19 cellular contexts compared by ENCODE assay signal in the genomic region with DNA sequence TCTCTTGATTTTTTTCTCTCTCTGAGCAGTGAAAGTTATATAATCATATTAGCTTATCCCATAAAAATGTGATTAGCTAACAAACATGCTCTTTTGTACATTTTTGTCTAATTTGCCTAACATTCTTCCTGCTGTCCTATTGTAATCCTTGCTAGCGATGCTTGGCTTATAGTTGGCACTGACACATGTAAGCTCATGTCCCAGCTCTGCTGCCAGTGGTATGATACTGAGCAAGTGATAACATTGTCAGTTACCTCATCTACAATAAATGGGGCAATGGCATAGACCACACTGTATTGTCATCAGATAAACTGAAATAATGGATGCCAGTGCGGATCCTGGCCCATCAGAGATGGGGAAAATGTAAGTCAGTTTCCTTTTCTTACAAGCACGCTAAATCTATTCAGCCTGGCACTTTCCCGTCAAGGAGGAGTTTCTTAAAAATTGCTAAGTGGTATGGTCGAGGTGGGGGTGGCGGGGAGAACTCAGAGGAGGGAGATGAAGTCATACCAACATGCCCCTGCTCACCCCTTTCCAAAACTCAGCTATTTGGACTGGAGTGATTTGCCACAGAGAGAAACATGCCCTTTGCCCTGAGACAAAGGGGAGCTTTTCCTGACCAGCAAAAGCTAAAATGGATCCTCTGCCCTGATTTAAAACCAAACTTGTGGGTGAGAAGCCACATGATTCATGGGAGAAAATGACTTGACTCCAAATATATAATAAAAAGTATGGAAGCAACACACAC. TPM values are rescaled to one million over a fixed set of nuclear protein-coding genes. Genes with fewer than 3 reads are reported as not detected.
A peak's percentile ranks its signal among the peaks of the same experiment; 100 is the strongest.
DNase-seq lines count a peak whose midpoint lies in the region; ATAC-seq and TF ChIP-seq lines count a peak whose summit lies in the region.
"Had no signal": no experiment of that assay in that cellular context is flagged by ENCODE, and none has a peak within 500 bp of the region (broad histone marks: within the 10 kb centered on the region; RNA-seq: fewer than 3 reads in every experiment).

No MANE protein-coding gene starts in this region.

- H3K79me2 ChIP-seq in SK-N-SH (ENCODE audit: insufficient read depth): no peaks in the 10 kb centered on the region
- H3K79me2 ChIP-seq in osteoblast (ENCODE audit: insufficient read depth, low read length): no peaks in the 10 kb centered on the region

- no peaks in the 10 kb centered on the region for H3K9me3 ChIP-seq in SK-N-SH
- H3K9me3 ChIP-seq in heart left ventricle: peaks cover 0 to 13% (median 0%) of the 10 kb centered on the region in 12 donors
- no peaks in the 10 kb centered on the region for H3K9me3 ChIP-seq in osteoblast (ENCODE audit: low read depth, low read length)
- H3K9me3 ChIP-seq: breast epithelium had no signal

- no peaks in the 10 kb centered on the region for H3K9me3 Mint-ChIP-seq in activated CD8-positive, alpha-beta T cell treated with anti-CD3 and anti-CD28 coated beads for 36 hours

- H3K4me1 Mint-ChIP-seq in activated CD8-positive, alpha-beta T cell treated with anti-CD3 and anti-CD28 coated beads for 36 hours (ENCODE audit: low read depth): no peaks in the 10 kb centered on the region

- no peak for TF ChIP-seq POLR2A in heart left ventricle (IDR thresholded peaks at IDR 0.05)

- no peak overlapping the region for H2AFZ ChIP-seq in SK-N-SH (ENCODE audit: low read depth)
- no peak overlapping the region for H2AFZ ChIP-seq in osteoblast (ENCODE audit: low read length)

- H4K20me1 ChIP-seq in SK-N-SH (ENCODE audit: insufficient read depth): no peaks in the 10 kb centered on the region
- H4K20me1 ChIP-seq in osteoblast (ENCODE audit: insufficient read depth, low read length): no peaks in the 10 kb centered on the region

- no peak overlapping the region for H3K9ac ChIP-seq in SK-N-SH

- H3K4me3 Mint-ChIP-seq in activated CD8-positive, alpha-beta T cell treated with anti-CD3 and anti-CD28 coated beads for 36 hours: no peak overlapping the region
- H3K4me3 Mint-ChIP-seq: WTC11 had no signal

- intact Hi-C loops in heart left ventricle (cut with DNase I): loop anchor here in 3 of 10 donors (5.0 to 10.0 kb wide), 3 partner anchors 61 to 1533 kb away; a partner anchor contains a TSS
- intact Hi-C loops in activated CD8-positive, alpha-beta T cell treated with anti-CD3 and anti-CD28 coated beads for 36 hours (cut with micrococcal nuclease): no loop called here

- DNase-seq in AG20443 (ENCODE audit: low spot score) (peak; percentile 54), SK-N-SH (peak; percentile 29), heart left ventricle (no peak), osteoblast (ENCODE audit: insufficient read length, low spot score, missing footprints) (no peak), iPS-NIHi7 (ENCODE audit: extremely low spot score) (no peak), retina (no peak)
- no peak for DNase-seq in stimulated activated naive CD4-positive, alpha-beta T cell treated with Interleukin-2 at 50 U/mL for 16 hours (lab: John Stamatoyannopoulos, UW)
- DNase-seq in activated CD8-positive, alpha-beta T cell treated with anti-CD3 and anti-CD28 coated beads for 36 hours: no peak
- DNase-seq: activated T-cell treated with anti-CD3 and anti-CD28 coated beads for 4 hours, cortex of kidney, mammary epithelial cell, NCI-H2171, NCI-H526, nucleus accumbens had no signal

- H3K4me2 ChIP-seq in SK-N-SH: no peak overlapping the region
- peak overlapping the region; percentile 10 for H3K4me2 ChIP-seq in osteoblast (ENCODE audit: insufficient read depth, low read length)

- TF ChIP-seq CTCF in SK-N-SH (IDR thresholded peaks at IDR 0.05) (no peak), heart left ventricle (IDR thresholded peaks at IDR 0.05) (no peak), osteoblast (IDR thresholded peaks at IDR 0.05; ENCODE audit: extremely low read depth, low read depth, low read length) (no peak)
- no peak for TF ChIP-seq CTCF in activated CD8-positive, alpha-beta T cell treated with anti-CD3 and anti-CD28 coated beads for 36 hours (IDR thresholded peaks at IDR 0.05)

- H3K27me3 Mint-ChIP-seq in activated CD8-positive, alpha-beta T cell treated with anti-CD3 and anti-CD28 coated beads for 36 hours: peaks cover 11% of the 10 kb centered on the region

- CTCF ChIA-PET in SK-N-SH (lab: Yijun Ruan, JAX): interaction anchor here (0.5 to 2.1 kb wide), 4 partner anchors 9 to 1693 kb away, joined by 3 to 6 read pairs (median 4); no protein-coding TSS in a partner anchor
- CTCF ChIA-PET in activated CD8-positive, alpha-beta T cell treated with anti-CD3 and anti-CD28 coated beads for 36 hours (lab: Charles Lee): interaction anchor here (0.6 to 0.7 kb wide), 2 partner anchors 13 to 772 kb away, joined by 3 read pairs; no protein-coding TSS in a partner anchor

- H3K27ac Mint-ChIP-seq in activated CD8-positive, alpha-beta T cell treated with anti-CD3 and anti-CD28 coated beads for 36 hours: no peak overlapping the region
- H3K27ac Mint-ChIP-seq: WTC11 had no signal

- no peak overlapping the region for H3K4me3 ChIP-seq in SK-N-SH (ENCODE audit: low read depth in 2 of 2, low read length in 1 of 2)
- H3K4me3 ChIP-seq in heart left ventricle: peak overlapping the region in 9 of 12 donors; percentile 1 to 46 (median 32)
- no peak overlapping the region for H3K4me3 ChIP-seq in osteoblast (ENCODE audit: insufficient read depth, low read length)

- no peak for TF ChIP-seq EP300 in SK-N-SH (IDR thresholded peaks at IDR 0.05; ENCODE audit: borderline replicate concordance in 1 of 2, low read depth in 1 of 2, low read length in 1 of 2)

- no peak for TF ChIP-seq RAD21 in SK-N-SH (IDR thresholded peaks at IDR 0.05; ENCODE audit: low read length)

- H3K27ac ChIP-seq in SK-N-SH (ENCODE audit: low read depth in 2 of 2, low read length in 1 of 2) (no peak overlapping the region), heart left ventricle (peak overlapping the region; percentile 56 to 93 (median 82)), osteoblast (ENCODE audit: low read depth, low read length) (no peak overlapping the region)

- H3K36me3 Mint-ChIP-seq in activated CD8-positive, alpha-beta T cell treated with anti-CD3 and anti-CD28 coated beads for 36 hours (ENCODE audit: low read depth): no peaks in the 10 kb centered on the region
- H3K36me3 Mint-ChIP-seq: WTC11 had no signal

- WGBS in SK-N-SH (ENCODE audit: low lambda C conversion rate): 77% methylated on average over 6 of the region's 6 CpGs
- WGBS in heart left ventricle, 4 donors: 65 to 80% (median 72%) methylated on average over 6 of the region's 6 CpGs

- H3K27me3 ChIP-seq in SK-N-SH (ENCODE audit: insufficient read depth) (no peaks in the 10 kb centered on the region), heart left ventricle (no peaks in the 10 kb centered on the region), osteoblast (ENCODE audit: insufficient read depth, low read length) (peaks cover 4% of the 10 kb centered on the region)
- H3K27me3 ChIP-seq: breast epithelium had no signal

- H3K36me3 ChIP-seq in SK-N-SH (replicated peaks in 1 of 2; ENCODE audit: control insufficient read depth in 1 of 2, insufficient read depth in 2 of 2, low read length in 1 of 2) (no peaks in the 10 kb centered on the region), heart left ventricle (no peaks in the 10 kb centered on the region), osteoblast (ENCODE audit: insufficient read depth, low read length) (no peaks in the 10 kb centered on the region)
- H3K36me3 ChIP-seq: breast epithelium had no signal

- peak in 1 of 4 donors; percentile 36 for ATAC-seq in heart left ventricle
- ATAC-seq in activated CD8-positive, alpha-beta T cell treated with anti-CD3 and anti-CD28 coated beads for 36 hours: no peak
- ATAC-seq: sciatic nerve had no signal

- POLR2A ChIA-PET in SK-N-SH (lab: Yijun Ruan, JAX): no interaction called here
- POLR2A ChIA-PET in activated CD8-positive, alpha-beta T cell treated with anti-CD3 and anti-CD28 coated beads for 36 hours (lab: Charles Lee): no interaction called here

- H3K9me2 ChIP-seq in SK-N-SH: no peaks in the 10 kb centered on the region

- H3K4me1 ChIP-seq in SK-N-SH (ENCODE audit: control insufficient read depth in 1 of 2, insufficient read depth in 2 of 2, low read depth in 1 of 2, low read length in 1 of 2): peaks cover 0 to 25% of the 10 kb centered on the region in 2 experiments; a peak in 2 of 4 replicates
- peaks cover 0 to 32% (median 8%) of the 10 kb centered on the region in 12 donors for H3K4me1 ChIP-seq in heart left ventricle
- peaks cover 21% of the 10 kb centered on the region for H3K4me1 ChIP-seq in osteoblast (ENCODE audit: insufficient read depth, low read length)
- H3K4me1 ChIP-seq: breast epithelium had no signal

- H3F3A ChIP-seq in SK-N-SH (replicated peaks; ENCODE audit: insufficient read depth): no peaks in the 10 kb centered on the region

TF ChIP-seq in SK-N-SH, 30 proteins besides CTCF, POLR2A, EP300 and RAD21:
- TF ChIP-seq GATA2 (CRISPR knock-in tag; IDR thresholded peaks at IDR 0.05): peak; percentile 56
- TF ChIP-seq CHD2 (IDR thresholded peaks at IDR 0.05; ENCODE audit: low read length, partially characterized antibody): no peak

RNA-seq across cellular contexts. Expression of a gene that starts 1.3 kb away (rescaled TPM):
- polyA plus RNA-seq in SK-N-SH (2012; rRNA removed) (not detected in 2 replicates), heart left ventricle (10 to 100 TPM in 1 of 2 donors, under 1 TPM in 1; 0.15 to 46.3 TPM)
- polyA plus RNA-seq in SK-N-SH (2012; cell fraction: cytosol; rRNA removed): 0.03 TPM in 1 of 2 replicates, not detected in the other
- polyA plus RNA-seq in SK-N-SH (2012; cell fraction: nucleus; rRNA removed): not detected in 2 replicates
- total RNA-seq in heart left ventricle (10 to 100 TPM in 3 of 9 donors, 1 to 10 TPM in 6; 4.9 to 14.5 (median 9.1) TPM), osteoblast (not detected in 2 replicates)
- not detected for total RNA-seq in activated CD8-positive, alpha-beta T cell treated with anti-CD3 and anti-CD28 coated beads for 36 hours
- total RNA-seq: mammary epithelial cell, RPMI7951, sciatic nerve had no signal
- polyA plus RNA-seq: mammary epithelial cell had no signal

RNA-seq across cellular contexts. Expression of a gene that starts 36.7 kb away (rescaled TPM):
- not detected in 2 replicates for polyA plus RNA-seq in SK-N-SH (2012; rRNA removed)
- polyA plus RNA-seq in SK-N-SH (2012; cell fraction: cytosol; rRNA removed): not detected in 2 replicates
- polyA plus RNA-seq in SK-N-SH (2012; cell fraction: nucleus; rRNA removed): not detected in 2 replicates
- total RNA-seq in heart left ventricle: not detected
- polyA plus RNA-seq in heart left ventricle: not detected
- total RNA-seq in osteoblast: not detected in 2 replicates
- not detected for total RNA-seq in activated CD8-positive, alpha-beta T cell treated with anti-CD3 and anti-CD28 coated beads for 36 hours
- total RNA-seq: breast epithelium, mammary epithelial cell, RPMI7951, sciatic nerve, urinary bladder had no signal
- polyA plus RNA-seq: mammary epithelial cell had no signal

Comparison
In these comparisons a context has a peak if more than half of its experiments do, and no peak if none do; other contexts are left out.
1. DNase-seq: peak in AG20443 (single experiment) and SK-N-SH (single experiment); none in heart left ventricle (0 of 5), osteoblast (single experiment), iPS-NIHi7 (single experiment), stimulated activated naive CD4-positive, alpha-beta T cell treated with Interleukin-2 at 50 U/mL for 16 hours (single experiment), retina (single experiment) and activated CD8-positive, alpha-beta T cell treated with anti-CD3 and anti-CD28 coated beads for 36 hours (single experiment).
2. H3K27ac ChIP-seq: peak in heart left ventricle (12 of 12); none in SK-N-SH (0 of 2) and osteoblast (single experiment).
3. H3K4me3 ChIP-seq: peak in heart left ventricle (9 of 12); none in SK-N-SH (0 of 2) and osteoblast (single experiment).